In genomic region chr17:27595208-27595607, GRCh38 we compare ENCODE assay signal across 20 cellular contexts. TPM values are rescaled to one million over a fixed set of nuclear protein-coding genes. Genes with fewer than 3 reads are reported as not detected.
A peak's percentile ranks its signal among the peaks of the same experiment; 100 is the strongest.
DNase-seq lines count a peak whose midpoint lies in the region; ATAC-seq and TF ChIP-seq lines count a peak whose summit lies in the region.
"Had no signal": no experiment of that assay in that cellular context is flagged by ENCODE, and none has a peak within 500 bp of the region (broad histone marks: within the 10 kb centered on the region; RNA-seq: fewer than 3 reads in every experiment).

No MANE protein-coding gene starts in this region.

- H3K27me3 ChIP-seq in spleen (replicated peaks in 1 of 7) (no peaks in the 10 kb centered on the region), ascending aorta (no peaks in the 10 kb centered on the region)

- H3K27ac ChIP-seq in spleen (no peak overlapping the region), ascending aorta (no peak overlapping the region)
- H3K27ac ChIP-seq: KMS-11 had no signal

- H3K9me3 ChIP-seq in spleen (no peaks in the 10 kb centered on the region), ascending aorta (no peaks in the 10 kb centered on the region)

- peak; percentile 85 for ATAC-seq in activated CD8-positive, alpha-beta T cell treated with anti-CD3 and anti-CD28 coated beads for 36 hours
- ATAC-seq: PC-3 had no signal

- no peak for DNase-seq in activated T-cell treated with anti-CD3 and anti-CD28 coated beads, Interleukin-2, amount 50 U/mL, for 24 hours
- no peak for DNase-seq in activated T-cell treated with anti-CD3 and anti-CD28 coated beads, Interleukin-2, amount 50 U/mL, for 1 hour
- peak; percentile 32 for DNase-seq in activated CD8-positive, alpha-beta T cell treated with anti-CD3 and anti-CD28 coated beads for 36 hours
- DNase-seq in spleen: peak; percentile 4
- DNase-seq in NCI-H524 treated with DMSO at 0.1 percent for 48 hours (lab: John Stamatoyannopoulos, UW): no peak
- DNase-seq in head of caudate nucleus: no peak
- no peak for DNase-seq in ascending aorta (ENCODE audit: low spot score in 2 of 2)
- DNase-seq: ACHN, AML-193, Calu3, DMS53, HFFc6, NCI-H1048, NCI-H1436 treated with DMSO at 0.1 percent for 48 hours, NCI-H2029 treated with DMSO at 0.1 percent for 48 hours, NCI-H774, PC-3 had no signal

- peaks cover 90% of the 10 kb centered on the region for H3K36me3 Mint-ChIP-seq in activated T-cell treated with anti-CD3 and anti-CD28 coated beads, Interleukin-2, amount 50 U/mL, for 24 hours (ENCODE audit: low read depth)
- peaks cover 13% of the 10 kb centered on the region for H3K36me3 Mint-ChIP-seq in activated CD8-positive, alpha-beta T cell treated with anti-CD3 and anti-CD28 coated beads for 36 hours (ENCODE audit: low read depth)
- H3K36me3 Mint-ChIP-seq in activated naive CD8-positive, alpha-beta T cell: peaks cover 6% of the 10 kb centered on the region

- H3K36me3 ChIP-seq in spleen: peaks cover 0 to 91% (median 41%) of the 10 kb centered on the region in 6 donors
- H3K36me3 ChIP-seq in ascending aorta: peaks cover 0 to 26% of the 10 kb centered on the region in 2 donors

- no peak overlapping the region for H3K4me3 ChIP-seq in spleen
- no peak overlapping the region for H3K4me3 ChIP-seq in ascending aorta

- H3K4me1 Mint-ChIP-seq in activated T-cell treated with anti-CD3 and anti-CD28 coated beads, Interleukin-2, amount 50 U/mL, for 24 hours (ENCODE audit: low read depth): peaks cover 19% of the 10 kb centered on the region
- peaks cover 12% of the 10 kb centered on the region for H3K4me1 Mint-ChIP-seq in activated CD8-positive, alpha-beta T cell treated with anti-CD3 and anti-CD28 coated beads for 36 hours (ENCODE audit: low read depth)
- H3K4me1 Mint-ChIP-seq in activated naive CD8-positive, alpha-beta T cell (ENCODE audit: low read depth): peaks cover 9% of the 10 kb centered on the region

- no peak for TF ChIP-seq CTCF in activated CD8-positive, alpha-beta T cell treated with anti-CD3 and anti-CD28 coated beads for 36 hours (IDR thresholded peaks at IDR 0.05)
- TF ChIP-seq CTCF in spleen (IDR thresholded peaks at IDR 0.05 in 8 of 11, conservative IDR thresholded peaks at IDR 0.05 in 3 of 11) (no peak), ascending aorta (IDR thresholded peaks at IDR 0.05) (no peak)

- intact Hi-C loops in activated CD8-positive, alpha-beta T cell treated with anti-CD3 and anti-CD28 coated beads for 36 hours (cut with micrococcal nuclease): loop anchor here (5.0 kb wide), 2 partner anchors 138 to 213 kb away; partner anchors contain the start of gene KSR1
- intact Hi-C loops in spleen (cut with DNase I; ENCODE audit: low total_unique reads) (loop anchor here (10.0 kb wide), 1 partner anchor 140 kb away; the partner anchor contains the start of gene KSR1), head of caudate nucleus (cut with DNase I) (loop anchor here (10.0 kb wide), 1 partner anchor 80 kb away; no protein-coding TSS in a partner anchor), ascending aorta (cut with DNase I) (loop anchor here (5.0 kb wide), 1 partner anchor 33 kb away; no protein-coding TSS in a partner anchor)

- TF ChIP-seq POLR2A in spleen (IDR thresholded peaks at IDR 0.05): no peak

- POLR2A ChIA-PET in activated CD8-positive, alpha-beta T cell treated with anti-CD3 and anti-CD28 coated beads for 36 hours (lab: Charles Lee): interaction anchor here (0.9 kb wide), 1 partner anchor 11 kb away, joined by 3 read pairs; no protein-coding TSS in a partner anchor

- WGBS in spleen, 5 donors: 72 to 94% (median 92%) methylated on average over 2 of the region's 2 CpGs

- H3K4me1 ChIP-seq in spleen: peaks cover 0 to 9% (median 2%) of the 10 kb centered on the region in 6 donors
- H3K4me1 ChIP-seq in ascending aorta: no peaks in the 10 kb centered on the region

- H3K9me3 Mint-ChIP-seq in activated T-cell treated with anti-CD3 and anti-CD28 coated beads, Interleukin-2, amount 50 U/mL, for 24 hours: no peaks in the 10 kb centered on the region
- H3K9me3 Mint-ChIP-seq in activated CD8-positive, alpha-beta T cell treated with anti-CD3 and anti-CD28 coated beads for 36 hours: no peaks in the 10 kb centered on the region
- no peaks in the 10 kb centered on the region for H3K9me3 Mint-ChIP-seq in activated naive CD8-positive, alpha-beta T cell (ENCODE audit: low read depth)
- H3K9me3 Mint-ChIP-seq: CD14-positive monocyte, HFFc6 had no signal

- CTCF ChIA-PET in activated CD8-positive, alpha-beta T cell treated with anti-CD3 and anti-CD28 coated beads for 36 hours (lab: Charles Lee): interaction anchor here (0.6 to 11.1 kb wide), 10 partner anchors 8 to 350 kb away, joined by 3 to 161 read pairs (median 3); no protein-coding TSS in a partner anchor

- no peaks in the 10 kb centered on the region for H3K27me3 Mint-ChIP-seq in activated T-cell treated with anti-CD3 and anti-CD28 coated beads, Interleukin-2, amount 50 U/mL, for 24 hours
- no peaks in the 10 kb centered on the region for H3K27me3 Mint-ChIP-seq in activated CD8-positive, alpha-beta T cell treated with anti-CD3 and anti-CD28 coated beads for 36 hours
- no peaks in the 10 kb centered on the region for H3K27me3 Mint-ChIP-seq in activated naive CD8-positive, alpha-beta T cell

- H3K27ac Mint-ChIP-seq in activated T-cell treated with anti-CD3 and anti-CD28 coated beads, Interleukin-2, amount 50 U/mL, for 24 hours: peak overlapping the region; percentile 5
- H3K27ac Mint-ChIP-seq in activated CD8-positive, alpha-beta T cell treated with anti-CD3 and anti-CD28 coated beads for 36 hours: peak overlapping the region; percentile 21
- peak overlapping the region; percentile 64 for H3K27ac Mint-ChIP-seq in activated naive CD8-positive, alpha-beta T cell
- H3K27ac Mint-ChIP-seq: HFFc6 had no signal

- no peak overlapping the region for H3K4me3 Mint-ChIP-seq in activated T-cell treated with anti-CD3 and anti-CD28 coated beads, Interleukin-2, amount 50 U/mL, for 24 hours
- no peak overlapping the region for H3K4me3 Mint-ChIP-seq in activated CD8-positive, alpha-beta T cell treated with anti-CD3 and anti-CD28 coated beads for 36 hours
- H3K4me3 Mint-ChIP-seq in activated naive CD8-positive, alpha-beta T cell: no peak overlapping the region
- H3K4me3 Mint-ChIP-seq: CD14-positive monocyte, HFFc6 had no signal

RNA-seq across cellular contexts. Expression of gene LGALS9, which starts 35.8 kb away (rescaled TPM):
- total RNA-seq in activated CD8-positive, alpha-beta T cell treated with anti-CD3 and anti-CD28 coated beads for 36 hours: 10 to 100 TPM; 17.3 to 18.4 TPM
- total RNA-seq in spleen: 100 to 1,000 TPM; 187 to 309 (median 252) TPM
- 100 to 1,000 TPM; 162 to 202 (median 198) TPM for polyA plus RNA-seq in spleen
- total RNA-seq in ascending aorta: 34.3 TPM

Comparison
In these comparisons a context has a peak if more than half of its experiments do, and no peak if none do; other contexts are left out.
1. DNase-seq: peak in activated CD8-positive, alpha-beta T cell treated with anti-CD3 and anti-CD28 coated beads for 36 hours (single experiment) and spleen (single experiment); none in activated T-cell treated with anti-CD3 and anti-CD28 coated beads, Interleukin-2, amount 50 U/mL, for 24 hours (single experiment), activated T-cell treated with anti-CD3 and anti-CD28 coated beads, Interleukin-2, amount 50 U/mL, for 1 hour (single experiment), NCI-H524 treated with DMSO at 0.1 percent for 48 hours (single experiment), head of caudate nucleus (0 of 42) and ascending aorta (0 of 2).
2. H3K27ac Mint-ChIP-seq: peak in every context shown above with its lines; median percentile 64 in activated naive CD8-positive, alpha-beta T cell; 21 in activated CD8-positive, alpha-beta T cell treated with anti-CD3 and anti-CD28 coated beads for 36 hours; 5 in activated T-cell treated with anti-CD3 and anti-CD28 coated beads, Interleukin-2, amount 50 U/mL, for 24 hours.